Comparison of ENCODE assay signal across 16 cellular contexts in genomic region chr7:110375068-110375467, GRCh38.
DNase-seq lines count a peak whose midpoint lies in the region; ATAC-seq and TF ChIP-seq lines count a peak whose summit lies in the region.
"Had no signal": no experiment of that assay in that cellular context is flagged by ENCODE, and none has a peak within 500 bp of the region (broad histone marks: within the 10 kb centered on the region; RNA-seq: fewer than 3 reads in every experiment).

No MANE protein-coding gene starts in this region.

- H2BK5ac ChIP-seq in IMR-90 (ENCODE audit: low read depth, low read length, poor library complexity, severe bottlenecking) = no peak overlapping the region

- H3K9me3 ChIP-seq in Caco-2 (no peaks in the 10 kb centered on the region), IMR-90 (ENCODE audit: control insufficient read depth, insufficient read depth, low read length) (no peaks in the 10 kb centered on the region)
- H3K9me3 ChIP-seq: A549 had no signal

- TF ChIP-seq CTCF in Caco-2 (IDR thresholded peaks at IDR 0.05; ENCODE audit: insufficient read depth in 1 of 2, low read depth in 1 of 2, low read length in 1 of 2, severe bottlenecking in 1 of 2, unreplicated experiment in 1 of 2) (no peak), IMR-90 (conservative IDR thresholded peaks at IDR 0.05; ENCODE audit: low read depth, low read length) (no peak)

- H3K23ac ChIP-seq in IMR-90 (ENCODE audit: low read depth, low read length) = no peak overlapping the region

- H3K9me1 ChIP-seq in IMR-90 (ENCODE audit: insufficient read depth, low read length) = 0 out of 2 replicates have a peak, but pooled peaks cover 3% of the 10 kb centered on the region

- BruUV-seq in Caco-2 (replicated peaks; lab: Mats Ljungman, UMichigan) (no TSS peak), IMR-90 (replicated peaks; lab: Mats Ljungman, UMichigan) (no TSS peak)

- no peak overlapping the region for H2AK5ac ChIP-seq in IMR-90 (ENCODE audit: low read depth, low read length)

- no peaks in the 10 kb centered on the region for H3K79me1 ChIP-seq in IMR-90 (ENCODE audit: low read depth in 1 of 2, low read length in 2 of 2)

- TF ChIP-seq POLR2A in IMR-90 (IDR thresholded peaks at IDR 0.05; ENCODE audit: low read depth, low read length) = no peak

- H2BK15ac ChIP-seq in IMR-90 (ENCODE audit: low read depth, low read length) = peak overlapping the region; percentile 19; the same call in 1 of the 3 replicates

- H3K4me3 ChIP-seq in Caco-2 (ENCODE audit: low read depth, low read length) (no peak overlapping the region), IMR-90 (ENCODE audit: insufficient read depth, low read depth, low read length) (no peak overlapping the region)
- H3K4me3 ChIP-seq: A549, GM23338 had no signal

- H3K4me1 Mint-ChIP-seq in Caco-2 (ENCODE audit: low read depth, unreplicated experiment) = peaks cover 18% of the 10 kb centered on the region
- H3K4me1 Mint-ChIP-seq: IgD-negative memory B cell had no signal

- no peaks in the 10 kb centered on the region for H3K36me3 Mint-ChIP-seq in Caco-2 (ENCODE audit: insufficient read depth, unreplicated experiment)

- H3K9me3 Mint-ChIP-seq in Caco-2 (ENCODE audit: unreplicated experiment) = peaks cover 15% of the 10 kb centered on the region
- H3K9me3 Mint-ChIP-seq: CD4-positive, alpha-beta T cell; GM23338 had no signal

- no peak overlapping the region for H3K14ac ChIP-seq in IMR-90 (replicated peaks; ENCODE audit: low read depth, low read length)

- H3K4me2 ChIP-seq in IMR-90 (ENCODE audit: low read depth, low read length) = no peak overlapping the region
- H3K4me2 ChIP-seq: A549, GM23338 had no signal

- H4K8ac ChIP-seq in IMR-90 (ENCODE audit: low read depth in 2 of 2, low read length in 2 of 2) = no peak overlapping the region

- H3K4ac ChIP-seq in IMR-90 (ENCODE audit: low read depth, low read length) = peak overlapping the region; percentile 24; the same call in 1 of the 2 replicates

- H3K36me3 ChIP-seq in Caco-2 (ENCODE audit: control insufficient read depth, insufficient read depth, low read length) (no peaks in the 10 kb centered on the region), IMR-90 (ENCODE audit: control insufficient read depth, insufficient read depth, low read length) (no peaks in the 10 kb centered on the region)

- no peak overlapping the region for H2AFZ ChIP-seq in IMR-90 (replicated peaks; ENCODE audit: low read length, poor library complexity)

- H4K91ac ChIP-seq in IMR-90 (ENCODE audit: insufficient read depth, low read depth, low read length) = peak overlapping the region; percentile 37; the same call in 1 of the 2 replicates

- peak overlapping the region; percentile 46; the same call in 1 of the 2 replicates for H2BK20ac ChIP-seq in IMR-90 (ENCODE audit: low read depth, low read length)

- no peak for TF ChIP-seq RAD21 in IMR-90 (IDR thresholded peaks at IDR 0.05; ENCODE audit: low read length)

- no peak overlapping the region for H3K9ac ChIP-seq in IMR-90 (ENCODE audit: low read depth, low read length)

- peak overlapping the region; percentile 45 for H2BK120ac ChIP-seq in IMR-90 (ENCODE audit: low read depth, low read length)

- H2AK9ac ChIP-seq in IMR-90 (replicated peaks; ENCODE audit: low read depth, low read length, poor library complexity) = no peak overlapping the region

- DNase-seq in Caco-2 (no peak), IMR-90 (no peak), NCI-H2171 treated with DMSO at 0.1 percent for 48 hours (lab: John Stamatoyannopoulos, UW) (peak; percentile 92), NCI-H82 treated with DMSO at 0.1 percent for 48 hours (lab: John Stamatoyannopoulos, UW; ENCODE audit: unreplicated experiment) (peak; percentile 65), GDM1 (lab: John Stamatoyannopoulos, UW) (no peak), RKO (ENCODE audit: low spot score) (no peak)
- no peak for DNase-seq in activated CD4-positive, CD25-positive, alpha-beta regulatory T cell treated with anti-CD3 and anti-CD28 coated beads, Interleukin-2, amount 50 U/mL, for 72 hours
- DNase-seq: AML-193; CD4-positive, alpha-beta T cell; HCEC 1CT had no signal

- H3K4me3 Mint-ChIP-seq in Caco-2 (ENCODE audit: unreplicated experiment) = no peak overlapping the region
- H3K4me3 Mint-ChIP-seq: CD4-positive, alpha-beta T cell; GM23338; IgD-negative memory B cell had no signal

- CTCF ChIA-PET in Caco-2 (lab: Charles Lee) (no interaction called here), IMR-90 (lab: Yijun Ruan, JAX) (interaction anchor here (0.8 kb wide), 1 partner anchor 11 kb away, joined by 3 read pairs; no protein-coding TSS in a partner anchor)

- ATAC-seq in IMR-90 (ENCODE audit: low read depth) = no peak
- ATAC-seq in SK-N-SH treated with all-trans-retinoic acid at 6 μM for 48 hours = no peak
- ATAC-seq: A549, GM23338 had no signal

- no CpG with 5 or more reads among the region's 1 CpG for WGBS in IMR-90 (ENCODE audit: extremely low coverage in 2 of 2, insufficient read length in 1 of 2), 2 experiments

- H4K20me1 ChIP-seq in IMR-90 (ENCODE audit: insufficient read depth, low read length) = no peaks in the 10 kb centered on the region

- in situ Hi-C loops in IMR-90 (cut with MboI; ENCODE audit: low sequenced_read_pairs) = no loop called here

- H3K27ac ChIP-seq in IMR-90 (ENCODE audit: insufficient read depth, low read length) = no peak overlapping the region
- H3K27ac ChIP-seq: 22Rv1, A549, C4-2B had no signal

- H3K27me3 Mint-ChIP-seq in Caco-2 (ENCODE audit: insufficient read depth, unreplicated experiment) = no peaks in the 10 kb centered on the region
- H3K27me3 Mint-ChIP-seq: CD4-positive, alpha-beta T cell; IgD-negative memory B cell had no signal

- H3K4me1 ChIP-seq in Caco-2 (peaks cover 17% of the 10 kb centered on the region), IMR-90 (ENCODE audit: control insufficient read depth, insufficient read depth, low read length) (peaks cover 11% of the 10 kb centered on the region)
- H3K4me1 ChIP-seq: A549 had no signal

- peak overlapping the region; percentile 58; the same call in 1 of the 2 replicates for H3K18ac ChIP-seq in IMR-90 (ENCODE audit: low read depth, low read length)

- dilution Hi-C loops in IMR-90 (cut with HindIII; ENCODE audit: low sequenced_read_pairs, unreplicated experiment) = no loop called here

- POLR2A ChIA-PET in Caco-2 (lab: Charles Lee) = no interaction called here
- POLR2A ChIA-PET in IMR-90 (lab: Charles Lee; ENCODE audit: unreplicated experiment) = no interaction called here

- H3K56ac ChIP-seq in IMR-90 (ENCODE audit: extremely low read depth, insufficient read depth, low read length) = no peak overlapping the region

- H3K27ac Mint-ChIP-seq in Caco-2 (ENCODE audit: unreplicated experiment) = peak overlapping the region; percentile 39
- H3K27ac Mint-ChIP-seq: CD4-positive, alpha-beta T cell; GM23338; IgD-negative memory B cell had no signal

- intact Hi-C loops in Caco-2 (cut with micrococcal nuclease; ENCODE audit: unreplicated experiment) = loop anchor here (2.0 to 10.0 kb wide), 2 partner anchors 170 to 490 kb away; no protein-coding TSS in a partner anchor
- intact Hi-C loops in IMR-90 (cut with micrococcal nuclease) = no loop called here

- H3K27me3 ChIP-seq in Caco-2 (replicated peaks; ENCODE audit: control insufficient read depth, insufficient read depth, low read length) (no peaks in the 10 kb centered on the region), IMR-90 (ENCODE audit: control insufficient read depth, insufficient read depth, low read length) (no peaks in the 10 kb centered on the region)

- H4K5ac ChIP-seq in IMR-90 (ENCODE audit: low read depth, low read length) = peak overlapping the region; percentile 76; the same call in 1 of the 2 replicates

TF ChIP-seq in IMR-90, 13 proteins besides CTCF, POLR2A, EP300 and RAD21:
- no peak for TF ChIP-seq SMC3 (IDR thresholded peaks at IDR 0.05; ENCODE audit: low read depth, low read length)

TF ChIP-seq in SK-N-SH treated with all-trans-retinoic acid at 6 μM for 48 hours, 23 proteins besides CTCF, POLR2A, EP300 and RAD21:
- no peak for TF ChIP-seq SNAI2 (CRISPR knock-in tag; IDR thresholded peaks at IDR 0.05)
- TF ChIP-seq ISL1 (CRISPR knock-in tag; IDR thresholded peaks at IDR 0.05) = no peak
- TF ChIP-seq ZNF565 (CRISPR knock-in tag; conservative IDR thresholded peaks at IDR 0.05; ENCODE audit: low read depth) = no peak
- no peak for TF ChIP-seq ZFP30 (CRISPR knock-in tag; IDR thresholded peaks at IDR 0.05)
- no peak for TF ChIP-seq POU6F1 (CRISPR knock-in tag; IDR thresholded peaks at IDR 0.05; ENCODE audit: borderline replicate concordance, low read depth)

Comparison
In these comparisons a context has a peak if more than half of its experiments do, and no peak if none do; other contexts are left out.
1. DNase-seq: peak in NCI-H2171 treated with DMSO at 0.1 percent for 48 hours (single experiment) and NCI-H82 treated with DMSO at 0.1 percent for 48 hours (single experiment); none in Caco-2 (0 of 2), IMR-90 (single experiment), GDM1 (single experiment), activated CD4-positive, CD25-positive, alpha-beta regulatory T cell treated with anti-CD3 and anti-CD28 coated beads, Interleukin-2, amount 50 U/mL, for 72 hours (single experiment) and RKO (single experiment).